Comparison of ENCODE assay signal across 20 cellular contexts in the genomic region with DNA sequence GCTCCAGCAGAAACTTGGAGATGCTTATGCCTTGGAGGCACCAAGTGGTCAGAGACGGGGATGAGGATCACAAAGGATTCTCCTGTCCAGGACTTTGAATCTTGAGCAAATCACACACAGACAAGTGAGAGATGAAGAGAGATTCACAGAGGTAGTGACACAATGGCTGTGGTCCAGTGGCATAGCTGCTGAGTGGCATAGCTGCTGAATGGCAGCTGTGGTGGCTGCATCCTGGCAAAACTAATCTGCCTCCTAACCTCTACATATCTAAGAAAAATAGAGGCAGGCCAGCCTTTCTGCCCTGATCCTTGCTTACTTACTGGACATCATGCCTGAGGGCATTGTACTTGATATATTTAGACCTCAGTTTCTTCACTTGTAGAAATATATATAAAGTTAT.
"Had no signal": no experiment of that assay in that cellular context is flagged by ENCODE, and none has a peak within 500 bp of the region (broad histone marks: within the 10 kb centered on the region; RNA-seq: fewer than 3 reads in every experiment).

No MANE protein-coding gene starts in this region.

- H3K4me3 ChIP-seq: esophagus muscularis mucosa, gastrocnemius medialis, heart right ventricle, neural progenitor cell, ovary, smooth muscle cell, tibial artery, upper lobe of right lung, vagina had no signal

- DNase-seq: effector memory CD4-positive, alpha-beta T cell; gastrocnemius medialis; heart right ventricle; hypothalamus; kidney glomerular epithelial cell; mesendoderm; nucleus accumbens; ovary; right cardiac atrium; stimulated activated CD4-positive, alpha-beta T cell treated with anti-CD3 and anti-CD28 coated beads, Interleukin-2, amount 100 ng/mL, for 48 hours; tibial artery; upper lobe of right lung had no signal

- ATAC-seq: gastrocnemius medialis, heart right ventricle, right cardiac atrium, upper lobe of right lung had no signal

- FAIRE-seq: islet of Langerhans had no signal

- H3K36me3 ChIP-seq: esophagus muscularis mucosa, gastrocnemius medialis, heart right ventricle, neural progenitor cell, ovary, tibial artery, upper lobe of right lung, vagina had no signal

- H3K36me3 Mint-ChIP-seq: natural killer cell treated with Interleukin-12 subunit alpha and Interleukin-12 subunit beta and Interleukin-15 and Interleukin-18, amount 100 ng/mL, for 72 hours; neural progenitor cell had no signal

- H3K27ac ChIP-seq: epithelial cell of prostate, esophagus muscularis mucosa, gastrocnemius medialis, heart right ventricle, neural progenitor cell, ovary, tibial artery, upper lobe of right lung, vagina had no signal

- H3K4me2 ChIP-seq: neural progenitor cell, smooth muscle cell had no signal

- H3K27me3 ChIP-seq: esophagus muscularis mucosa, gastrocnemius medialis, heart right ventricle, neural progenitor cell, ovary, tibial artery, upper lobe of right lung, vagina had no signal

- H3K27ac Mint-ChIP-seq: neural progenitor cell; stimulated activated naive CD8-positive, alpha-beta T cell treated with anti-CD3 and anti-CD28 coated beads, Interleukin-15, Interleukin-2, amounts not matched to agents 100 ng/mL and 50 ng/mL, for 24 hours had no signal

- H3K9me3 ChIP-seq: esophagus muscularis mucosa, gastrocnemius medialis, heart right ventricle, ovary, tibial artery, upper lobe of right lung, vagina had no signal

- H2AFZ ChIP-seq: neural progenitor cell had no signal

- H3K9me3 Mint-ChIP-seq: natural killer cell treated with Interleukin-12 subunit alpha and Interleukin-12 subunit beta and Interleukin-15 and Interleukin-18, amount 100 ng/mL, for 72 hours; neural progenitor cell; stimulated activated naive CD8-positive, alpha-beta T cell treated with anti-CD3 and anti-CD28 coated beads, Interleukin-15, Interleukin-2, amounts not matched to agents 100 ng/mL and 50 ng/mL, for 24 hours had no signal

- H3K9ac ChIP-seq: neural progenitor cell had no signal

- H3K27me3 Mint-ChIP-seq: stimulated activated naive CD8-positive, alpha-beta T cell treated with anti-CD3 and anti-CD28 coated beads, Interleukin-15, Interleukin-2, amounts not matched to agents 100 ng/mL and 50 ng/mL, for 24 hours had no signal

- H3K4me3 Mint-ChIP-seq: natural killer cell treated with Interleukin-12 subunit alpha and Interleukin-12 subunit beta and Interleukin-15 and Interleukin-18, amount 100 ng/mL, for 72 hours; neural progenitor cell; stimulated activated naive CD8-positive, alpha-beta T cell treated with anti-CD3 and anti-CD28 coated beads, Interleukin-15, Interleukin-2, amounts not matched to agents 100 ng/mL and 50 ng/mL, for 24 hours had no signal
